In the genomic region with DNA sequence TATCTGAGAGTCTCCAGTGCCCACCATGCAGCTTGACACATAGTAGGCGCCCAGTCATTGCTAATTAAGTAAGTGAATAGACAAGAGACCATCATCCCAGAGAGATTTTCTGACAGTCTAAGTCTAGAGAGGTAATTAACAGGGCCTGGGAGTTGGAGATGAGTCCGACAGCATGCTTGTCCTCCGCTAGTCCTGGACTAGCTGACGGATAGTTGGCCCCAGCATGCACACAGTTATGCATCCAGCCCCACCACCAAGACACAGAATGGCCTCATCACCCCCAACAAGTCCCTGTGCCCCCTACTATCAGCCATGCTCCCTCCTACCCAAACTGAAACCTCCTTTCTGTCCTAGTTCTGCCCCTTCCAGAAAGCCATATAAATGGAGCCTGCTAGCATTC, we compare ENCODE assay signal across 23 cellular contexts. TPM values are rescaled to one million over a fixed set of nuclear protein-coding genes. Genes with fewer than 3 reads are reported as not detected.
"Had no signal": no experiment of that assay in that cellular context is flagged by ENCODE, and none has a peak within 500 bp of the region (broad histone marks: within the 10 kb centered on the region; RNA-seq: fewer than 3 reads in every experiment).

No MANE protein-coding gene starts in this region.

- H3K4me3 Mint-ChIP-seq: endodermal cell; naive thymus-derived CD8-positive, alpha-beta T cell; neural progenitor cell; stimulated activated naive B cell treated with anti-CD40 and anti-IgM and Interleukin-4, amounts not matched to agents 10 μg/mL and 1 μg/mL and 100 μg/mL, for 72 hours; stimulated activated naive CD8-positive, alpha-beta T cell treated with anti-CD3 and anti-CD28 coated beads, Interleukin-15, amount 100 ng/mL, for 72 hours had no signal

- H3K27ac Mint-ChIP-seq: endodermal cell; neural progenitor cell; stimulated activated naive B cell treated with anti-CD40 and anti-IgM and Interleukin-4, amounts not matched to agents 10 μg/mL and 1 μg/mL and 100 μg/mL, for 72 hours; stimulated activated naive CD8-positive, alpha-beta T cell treated with anti-CD3 and anti-CD28 coated beads, Interleukin-15, amount 100 ng/mL, for 72 hours had no signal

- H3K9me3 Mint-ChIP-seq: endodermal cell; naive thymus-derived CD8-positive, alpha-beta T cell; neural progenitor cell; stimulated activated naive B cell treated with anti-CD40 and anti-IgM and Interleukin-4, amounts not matched to agents 10 μg/mL and 1 μg/mL and 100 μg/mL, for 72 hours; stimulated activated naive CD8-positive, alpha-beta T cell treated with anti-CD3 and anti-CD28 coated beads, Interleukin-15, amount 100 ng/mL, for 72 hours had no signal

- H3K27ac ChIP-seq: coronary artery, heart left ventricle, neural progenitor cell, sigmoid colon, skin epidermis, testis, tibial nerve had no signal

- ATAC-seq: heart left ventricle; mucosa of descending colon; naive thymus-derived CD8-positive, alpha-beta T cell; stimulated activated naive B cell treated with anti-CD40 and anti-IgM and Interleukin-4, amounts not matched to agents 10 μg/mL and 1 μg/mL and 100 μg/mL, for 72 hours; stimulated activated naive CD8-positive, alpha-beta T cell treated with anti-CD3 and anti-CD28 coated beads, Interleukin-15, amount 100 ng/mL, for 72 hours had no signal

- H3K27me3 ChIP-seq: testis had no signal

- H3K27me3 Mint-ChIP-seq: stimulated activated naive CD8-positive, alpha-beta T cell treated with anti-CD3 and anti-CD28 coated beads, Interleukin-15, amount 100 ng/mL, for 72 hours had no signal

- H3K9me3 ChIP-seq: heart left ventricle, mucosa of descending colon, sigmoid colon, testis, tibial nerve had no signal

- H3K36me3 Mint-ChIP-seq: naive thymus-derived CD8-positive, alpha-beta T cell; neural progenitor cell had no signal

- H3K36me3 ChIP-seq: heart left ventricle, neural progenitor cell, sigmoid colon, tibial nerve had no signal

- H2AFZ ChIP-seq: neural progenitor cell had no signal

- DNase-seq: effector CD4-positive, alpha-beta T cell; endodermal cell; foreskin melanocyte; heart left ventricle; hippocampal formation; kidney glomerular epithelial cell; mammary epithelial cell; mucosa of descending colon; naive thymus-derived CD8-positive, alpha-beta T cell; sigmoid colon; stimulated activated CD4-positive, alpha-beta T cell treated with anti-CD3 and anti-CD28 coated beads, Interleukin-2, amount 100 ng/mL, for 24 hours; stimulated activated CD4-positive, alpha-beta T cell treated with anti-CD3 and anti-CD28 coated beads, Interleukin-4, amount 100 ng/mL, for 4 hours; stimulated activated naive B cell treated with anti-CD40 and anti-IgM and Interleukin-4, amounts not matched to agents 10 μg/mL and 1 μg/mL and 100 μg/mL, for 72 hours; stimulated activated naive CD8-positive, alpha-beta T cell treated with anti-CD3 and anti-CD28 coated beads, Interleukin-15, amount 100 ng/mL, for 72 hours; testis had no signal

- H3K4me1 ChIP-seq: neural progenitor cell, tibial nerve had no signal

- H3K4me3 ChIP-seq: coronary artery, heart left ventricle, mucosa of descending colon, neural progenitor cell, skin epidermis, testis, tibial nerve had no signal

- H3K4me2 ChIP-seq: neural progenitor cell had no signal

RNA-seq across cellular contexts. Expression of a gene that starts 10.0 kb away (rescaled TPM):
- total RNA-seq: cerebellum; dermis microvascular lymphatic vessel endothelial cell; glomerular endothelial cell; naive thymus-derived CD8-positive, alpha-beta T cell; pulmonary artery endothelial cell had no signal
